ENCODE assay signal across 24 cellular contexts in genomic region chr3:55177749-55178148, GRCh38.
DNase-seq lines count a peak whose midpoint lies in the region; ATAC-seq and TF ChIP-seq lines count a peak whose summit lies in the region.
"Had no signal": no experiment of that assay in that cellular context is flagged by ENCODE, and none has a peak within 500 bp of the region (broad histone marks: within the 10 kb centered on the region; RNA-seq: fewer than 3 reads in every experiment).

No MANE protein-coding gene starts in this region.

- peaks cover 44% of the 10 kb centered on the region for H3K4me1 Mint-ChIP-seq in mesothelial cell of epicardium
- H3K4me1 Mint-ChIP-seq: CD4-positive, CD25-positive, alpha-beta regulatory T cell had no signal

- H3K27me3 ChIP-seq in uterus = no peaks in the 10 kb centered on the region
- H3K27me3 ChIP-seq: BLaER1, SJSA1 had no signal

- H3K9me3 Mint-ChIP-seq in mesothelial cell of epicardium = peaks cover 3% of the 10 kb centered on the region

- in situ Hi-C loops in G401 (cut with HindIII; ENCODE audit: low sequenced_read_pairs) = no loop called here

- TF ChIP-seq CTCF in mesothelial cell of epicardium (IDR thresholded peaks at IDR 0.05; ENCODE audit: unreplicated experiment) (no peak), uterus (IDR thresholded peaks at IDR 0.05) (no peak)

- H3K27me3 Mint-ChIP-seq in mesothelial cell of epicardium (ENCODE audit: low read depth) = no peaks in the 10 kb centered on the region
- H3K27me3 Mint-ChIP-seq: CD4-positive, CD25-positive, alpha-beta regulatory T cell had no signal

- H3K4me1 ChIP-seq in uterus = no peaks in the 10 kb centered on the region
- H3K4me1 ChIP-seq: BLaER1, SJSA1 had no signal

- ATAC-seq in HG02571 (IDR thresholded peaks at IDR 0.05; ENCODE audit: unreplicated experiment) (no peak), HG03565 (IDR thresholded peaks at IDR 0.05; ENCODE audit: unreplicated experiment) (no peak)
- ATAC-seq: PC-3 had no signal

- H3K9me3 ChIP-seq in uterus = no peaks in the 10 kb centered on the region
- H3K9me3 ChIP-seq: BLaER1, SJSA1 had no signal

- H3K36me3 ChIP-seq in uterus = no peaks in the 10 kb centered on the region
- H3K36me3 ChIP-seq: BLaER1, SJSA1 had no signal

- H3K36me3 Mint-ChIP-seq in mesothelial cell of epicardium = peaks cover 1% of the 10 kb centered on the region
- H3K36me3 Mint-ChIP-seq: CD4-positive, CD25-positive, alpha-beta regulatory T cell had no signal

- peak overlapping the region; percentile 83 for H3K27ac Mint-ChIP-seq in mesothelial cell of epicardium
- H3K27ac Mint-ChIP-seq: CD4-positive, CD25-positive, alpha-beta regulatory T cell; H9 had no signal

- no peak for TF ChIP-seq POLR2A in uterus (IDR thresholded peaks at IDR 0.05)

- DNase-seq in G401 (ENCODE audit: low spot score) = peak; percentile 2
- DNase-seq in NCI-H226 = peak; percentile 55
- DNase-seq in astrocyte of the hippocampus (ENCODE audit: low read depth, low spot score) = peak; percentile 45
- DNase-seq in mesothelial cell of epicardium (ENCODE audit: low spot score in 2 of 2, unreplicated experiment in 2 of 2) = peak in 1 of 2 experiments; percentile 56
- no peak for DNase-seq in uterus
- no peak for DNase-seq in activated naive CD4-positive, alpha-beta T cell treated with anti-CD3 and anti-CD28 coated beads, Interleukin-2, amount 50 U/mL, for 16 hours
- DNase-seq: CD4-positive, CD25-positive, alpha-beta regulatory T cell; DMS153; DND-41; H9; NCI-H1092; NCI-H1417 treated with DMSO at 0.1 percent for 48 hours; NCI-H1694 treated with DMSO at 0.1 percent for 48 hours; NCI-H2081; NCI-H345; NCI-H524 treated with DMSO at 0.1 percent for 48 hours; NCI-H774; PC-3; Right ventricle myocardium superior had no signal

- intact Hi-C loops in uterus (cut with DNase I; ENCODE audit: low total_unique reads) = no loop called here

- H3K4me3 Mint-ChIP-seq in mesothelial cell of epicardium = no peak overlapping the region
- H3K4me3 Mint-ChIP-seq: CD4-positive, CD25-positive, alpha-beta regulatory T cell; H9 had no signal

- no peak overlapping the region for H3K27ac ChIP-seq in uterus
- H3K27ac ChIP-seq: BLaER1, HL-60, SJSA1 had no signal

- H3K4me3 ChIP-seq in uterus = no peak overlapping the region
- H3K4me3 ChIP-seq: BLaER1, SJSA1 had no signal

Comparison
In these comparisons a context has a peak if more than half of its experiments do, and no peak if none do; other contexts are left out.
1. DNase-seq: peak in G401 (single experiment), NCI-H226 (single experiment) and astrocyte of the hippocampus (single experiment); none in uterus (0 of 2) and activated naive CD4-positive, alpha-beta T cell treated with anti-CD3 and anti-CD28 coated beads, Interleukin-2, amount 50 U/mL, for 16 hours (single experiment).